Comparison of ENCODE assay signal across 22 cellular contexts in genomic region chr16:66242672-66243071, GRCh38.
"Had no signal": no experiment of that assay in that cellular context is flagged by ENCODE, and none has a peak within 500 bp of the region (broad histone marks: within the 10 kb centered on the region; RNA-seq: fewer than 3 reads in every experiment).

No MANE protein-coding gene starts in this region.

- ATAC-seq: naive thymus-derived CD4-positive, alpha-beta T cell; natural killer cell; pancreas; psoas muscle; right cardiac atrium; right lobe of liver; stimulated activated effector memory CD8-positive, alpha-beta T cell treated with anti-CD3 and anti-CD28 coated beads, Interleukin-12 subunit alpha, Interleukin-12 subunit beta, amount 100 ng/mL, for 72 hours; stimulated activated naive B cell treated with anti-CD40 and anti-IgM and Interleukin-4, amounts not matched to agents 10 μg/mL and 1 μg/mL and 100 μg/mL, for 72 hours had no signal

- DNase-seq: naive thymus-derived CD4-positive, alpha-beta T cell; natural killer cell; nephron progenitor cell; nucleus accumbens; pancreas; right cardiac atrium; right lobe of liver; sigmoid colon; small intestine; stimulated activated CD4-positive, alpha-beta T cell treated with anti-CD3 and anti-CD28 coated beads, Interleukin-15, amount 100 ng/mL, for 24 hours; stimulated activated CD4-positive, alpha-beta T cell treated with anti-CD3 and anti-CD28 coated beads, Interleukin-2, amount 100 ng/mL, for 24 hours; stimulated activated CD4-positive, alpha-beta T cell treated with anti-CD3 and anti-CD28 coated beads, Interleukin-2, amount 100 ng/mL, for 48 hours; stimulated activated CD4-positive, alpha-beta T cell treated with anti-CD3 and anti-CD28 coated beads, Interleukin-4, amount 100 ng/mL, for 24 hours; stimulated activated naive B cell treated with anti-CD40 and anti-IgM and Interleukin-4, amounts not matched to agents 10 μg/mL and 1 μg/mL and 100 μg/mL, for 72 hours; stimulated activated naive CD4-positive, alpha-beta T cell treated with Interleukin-2 at 50 U/mL for 16 hours; stomach; thyroid gland; trophoblast cell; upper lobe of left lung; uterus had no signal
